In the genomic region with DNA sequence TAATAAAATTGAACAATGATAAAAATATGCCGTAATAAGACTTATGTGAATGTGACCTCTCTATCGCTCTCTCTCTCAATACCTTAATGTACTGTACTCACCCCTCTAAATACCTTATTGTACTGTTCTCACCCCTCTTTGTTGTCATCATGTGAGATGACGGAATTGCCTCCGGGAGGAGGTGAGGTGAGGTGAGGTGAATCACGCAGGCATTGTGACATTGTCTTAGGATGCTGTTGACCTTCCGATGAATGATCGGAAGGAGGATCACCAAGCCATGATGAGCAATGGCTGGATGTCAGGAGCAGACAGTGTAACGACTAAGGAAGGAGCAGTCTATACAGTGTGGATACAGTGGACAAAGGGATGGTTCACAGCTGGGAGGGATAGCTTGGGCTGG, we compare ENCODE assay signal across 32 cellular contexts.
"Had no signal": no experiment of that assay in that cellular context is flagged by ENCODE, and none has a peak within 500 bp of the region (broad histone marks: within the 10 kb centered on the region; RNA-seq: fewer than 3 reads in every experiment).

No MANE protein-coding gene starts in this region.

- H3K4me2 ChIP-seq: hepatocyte had no signal

- H3K36me3 Mint-ChIP-seq: activated naive CD8-positive, alpha-beta T cell treated with anti-CD3 and anti-CD28 coated beads for 36 hours; brain; stimulated activated memory B cell treated with anti-CD40 and anti-IgM and Interleukin-4, amounts not matched to agents 10 μg/mL and 1 μg/mL and 100 μg/mL, for 72 hours had no signal

- ATAC-seq: activated CD4-positive, alpha-beta T cell treated with anti-CD3 and anti-CD28 coated beads for 36 hours; gastroesophageal sphincter; left cardiac atrium; left ventricle myocardium superior; sciatic nerve; stimulated activated memory B cell treated with anti-CD40 and anti-IgM and Interleukin-4, amounts not matched to agents 10 μg/mL and 1 μg/mL and 100 μg/mL, for 72 hours; stimulated activated naive CD8-positive, alpha-beta T cell treated with anti-CD3 and anti-CD28 coated beads, Interleukin-15, amount 100 ng/mL, for 72 hours had no signal

- H3K79me2 ChIP-seq: hepatocyte had no signal

- FAIRE-seq: keratinocyte had no signal

- H3K4me1 Mint-ChIP-seq: activated naive CD8-positive, alpha-beta T cell treated with anti-CD3 and anti-CD28 coated beads for 36 hours; nephron progenitor cell; stimulated activated naive CD8-positive, alpha-beta T cell treated with anti-CD3 and anti-CD28 coated beads, Interleukin-15, amount 100 ng/mL, for 72 hours had no signal

- H3K27ac Mint-ChIP-seq: activated CD4-positive, alpha-beta T cell treated with anti-CD3 and anti-CD28 coated beads for 36 hours; activated naive CD4-positive, alpha-beta T cell treated with anti-CD3 and anti-CD28 coated beads for 36 hours; activated naive CD8-positive, alpha-beta T cell treated with anti-CD3 and anti-CD28 coated beads for 36 hours; activated T-helper 1 cell treated with anti-CD3 and anti-CD28 coated beads, Interleukin-12 subunit alpha, Interleukin-12 subunit beta, Interleukin-2, Interleukin-4 antibody, amounts not matched to agents 30 ng/mL and 10 ng/mL and 1 ng/mL, durations not matched to agents 14 hours and 24 hours and 36 hours; nephron progenitor cell; progenitor cell of endocrine pancreas; stimulated activated memory B cell treated with anti-CD40 and anti-IgM and Interleukin-4, amounts not matched to agents 10 μg/mL and 1 μg/mL and 100 μg/mL, for 72 hours; stimulated activated naive CD8-positive, alpha-beta T cell treated with anti-CD3 and anti-CD28 coated beads, Interleukin-15, amount 100 ng/mL, for 72 hours had no signal

- H3K27me3 ChIP-seq: adrenal gland, hepatocyte, neutrophil, upper lobe of left lung had no signal

- H3K4me3 Mint-ChIP-seq: activated CD4-positive, alpha-beta T cell treated with anti-CD3 and anti-CD28 coated beads for 36 hours; activated naive CD4-positive, alpha-beta T cell treated with anti-CD3 and anti-CD28 coated beads for 36 hours; activated naive CD8-positive, alpha-beta T cell treated with anti-CD3 and anti-CD28 coated beads for 36 hours; activated T-helper 1 cell treated with anti-CD3 and anti-CD28 coated beads, Interleukin-12 subunit alpha, Interleukin-12 subunit beta, Interleukin-2, Interleukin-4 antibody, amounts not matched to agents 30 ng/mL and 10 ng/mL and 1 ng/mL, durations not matched to agents 14 hours and 24 hours and 36 hours; brain; dendritic cell treated with granulocyte-macrophage colony-stimulating factor and Interleukin-4, amounts not matched to agents 40 ng/mL and 50 ng/mL, for 4 days; nephron progenitor cell; stimulated activated memory B cell treated with anti-CD40 and anti-IgM and Interleukin-4, amounts not matched to agents 10 μg/mL and 1 μg/mL and 100 μg/mL, for 72 hours; stimulated activated naive CD8-positive, alpha-beta T cell treated with anti-CD3 and anti-CD28 coated beads, Interleukin-15, amount 100 ng/mL, for 72 hours had no signal

- H3K4me3 ChIP-seq: adrenal gland, gastroesophageal sphincter, hepatocyte, skin epidermis, upper lobe of left lung had no signal

- H3K27ac ChIP-seq: adrenal gland, gastroesophageal sphincter, hepatocyte, neutrophil, skin epidermis, upper lobe of left lung had no signal

- H3K9me3 Mint-ChIP-seq: activated naive CD4-positive, alpha-beta T cell treated with anti-CD3 and anti-CD28 coated beads for 36 hours; activated naive CD8-positive, alpha-beta T cell treated with anti-CD3 and anti-CD28 coated beads for 36 hours; brain; nephron progenitor cell had no signal

- DNase-seq: activated CD4-positive, alpha-beta T cell treated with anti-CD3 and anti-CD28 coated beads for 36 hours; activated CD4-positive, alpha-beta T cell treated with anti-CD3 and anti-CD28 coated beads, Interleukin-2, amount 50 U/mL, for 4 hours; activated CD4-positive, CD25-positive, alpha-beta regulatory T cell; activated CD8-positive, alpha-beta memory T cell treated with anti-CD3 and anti-CD28 coated beads, Interleukin-2, amount 50 U/mL, for 4 hours; activated effector memory CD4-positive, alpha-beta T cell treated with anti-CD3 and anti-CD28 coated beads, Interleukin-2, amount 50 U/mL, for 16 hours; activated naive CD4-positive, alpha-beta T cell treated with anti-CD3 and anti-CD28 coated beads for 36 hours; activated naive CD8-positive, alpha-beta T cell treated with anti-CD3 and anti-CD28 coated beads for 36 hours; activated T-cell treated with anti-CD3 and anti-CD28 coated beads, Interleukin-2, amount 50 U/mL, for 1 hour; adrenal gland; aorta; central memory CD4-positive, alpha-beta T cell; left cardiac atrium; left ventricle myocardium superior; nephron progenitor cell; retina; stimulated activated CD4-positive, alpha-beta T cell treated with anti-CD3 and anti-CD28 coated beads, Interleukin-1b, Interleukin-23, amount 100 ng/mL, for 48 hours; stimulated activated CD4-positive, alpha-beta T cell treated with anti-CD3 and anti-CD28 coated beads, Interleukin-4, amount 100 ng/mL, for 4 hours; stimulated activated CD8-positive, alpha-beta memory T cell treated with anti-CD3 and anti-CD28 coated beads, Interleukin-4, amount 100 ng/mL, for 48 hours; stimulated activated naive CD8-positive, alpha-beta T cell treated with anti-CD3 and anti-CD28 coated beads, Interleukin-15, amount 100 ng/mL, for 72 hours; substantia nigra; upper lobe of left lung had no signal

- H3K36me3 ChIP-seq: adrenal gland, gastroesophageal sphincter, neutrophil, upper lobe of left lung had no signal

- H2AFZ ChIP-seq: hepatocyte had no signal

- H3K4me1 ChIP-seq: adrenal gland, gastroesophageal sphincter, upper lobe of left lung had no signal

- H3K9me3 ChIP-seq: adrenal gland, gastroesophageal sphincter, neutrophil, upper lobe of left lung had no signal
